In genomic region chr2:132633635-132634034, GRCh38 we compare ENCODE assay signal across 34 cellular contexts. TPM values are rescaled to one million over a fixed set of nuclear protein-coding genes. Genes with fewer than 3 reads are reported as not detected.
"Had no signal": no experiment of that assay in that cellular context is flagged by ENCODE, and none has a peak within 500 bp of the region (broad histone marks: within the 10 kb centered on the region; RNA-seq: fewer than 3 reads in every experiment).

No MANE protein-coding gene starts in this region.

- H3K27ac Mint-ChIP-seq: activated B cell treated with CpG ODN at 0.5 μM for 24 hours; activated CD8-positive, alpha-beta T cell treated with anti-CD3 and anti-CD28 coated beads for 36 hours; activated naive CD8-positive, alpha-beta T cell; activated T-helper 17 cell treated with anti-CD3 and anti-CD28 coated beads, Interleukin-2, amount 50 U/mL, for 72 hours; effector memory CD8-positive, alpha-beta T cell; T-helper 17 cell; T-helper 2 cell treated with Interferon-gamma antibody and Interleukin-4, amounts not matched to agents 5 μg/mL and 100 μg/mL, for 36 hours had no signal

- H3K4me3 Mint-ChIP-seq: activated B cell treated with CpG ODN at 0.5 μM for 24 hours; activated CD8-positive, alpha-beta T cell treated with anti-CD3 and anti-CD28 coated beads for 36 hours; activated naive CD8-positive, alpha-beta T cell; activated T-cell treated with anti-CD3 and anti-CD28 coated beads, Interleukin-2, amount 50 U/mL, for 4 hours; activated T-helper 17 cell treated with anti-CD3 and anti-CD28 coated beads, Interleukin-2, amount 50 U/mL, for 72 hours; effector memory CD8-positive, alpha-beta T cell; T-helper 17 cell; T-helper 2 cell treated with Interferon-gamma antibody and Interleukin-4, amounts not matched to agents 5 μg/mL and 100 μg/mL, for 36 hours had no signal

- H3K9me3 Mint-ChIP-seq: activated B cell treated with CpG ODN at 0.5 μM for 24 hours; activated CD8-positive, alpha-beta T cell treated with anti-CD3 and anti-CD28 coated beads for 36 hours; T-helper 2 cell treated with Interferon-gamma antibody and Interleukin-4, amounts not matched to agents 5 μg/mL and 100 μg/mL, for 36 hours had no signal

- FAIRE-seq: astrocyte, colon had no signal

- H3K4me3 ChIP-seq: esophagus muscularis mucosa, gastrocnemius medialis, heart left ventricle had no signal

- DNase-seq: activated B cell treated with CpG ODN at 0.5 μM for 24 hours; activated CD4-positive, alpha-beta T cell treated with anti-CD3 and anti-CD28 coated beads for 48 hours; activated CD4-positive, alpha-beta T cell treated with anti-CD3 and anti-CD28 coated beads, Interleukin-2, amount 50 U/mL, for 1 hour; activated CD4-positive, alpha-beta T cell treated with anti-CD3 and anti-CD28 coated beads, Interleukin-2, amount 50 U/mL, for 48 hours; activated CD8-positive, alpha-beta memory T cell treated with anti-CD3 and anti-CD28 coated beads for 24 hours; activated CD8-positive, alpha-beta T cell treated with anti-CD3 and anti-CD28 coated beads for 36 hours; activated effector memory CD4-positive, alpha-beta T cell treated with Interleukin-2 at 50 U/mL for 16 hours; activated gamma-delta T cell treated with Interleukin-2 at 50 U/mL for 16 hours; activated naive CD4-positive, alpha-beta T cell treated with anti-CD3 and anti-CD28 coated beads, Interleukin-2, amount 50 U/mL, for 16 hours; activated naive CD4-positive, alpha-beta T cell treated with Interleukin-2 at 50 U/mL for 16 hours; activated T-cell treated with anti-CD3 and anti-CD28 coated beads, Interleukin-2, amount 50 U/mL, for 4 hours; amniotic stem cell; anterior cingulate cortex; brain microvascular endothelial cell; caudate nucleus; cortex of kidney; dermis blood vessel endothelial cell; effector CD4-positive, alpha-beta T cell; effector memory CD8-positive, alpha-beta T cell; erythroblast; foreskin keratinocyte; gastrocnemius medialis; glutamatergic neuron; heart left ventricle; T-helper 17 cell; T1000; WERI-Rb-1 had no signal

- H3K9me3 ChIP-seq: esophagus muscularis mucosa, gastrocnemius medialis, heart left ventricle had no signal

- ATAC-seq: activated CD4-positive, CD25-positive, alpha-beta regulatory T cell treated with anti-CD3 and anti-CD28 coated beads, Interleukin-2, amount 50 U/mL, for 24 hours; activated CD8-positive, alpha-beta T cell treated with anti-CD3 and anti-CD28 coated beads for 36 hours; activated T-cell treated with anti-CD3 and anti-CD28 coated beads, Interleukin-2, amount 50 U/mL, for 4 hours; activated T-helper 17 cell treated with anti-CD3 and anti-CD28 coated beads, Interleukin-2, amount 50 U/mL, for 72 hours; effector memory CD8-positive, alpha-beta T cell; foreskin keratinocyte; gastrocnemius medialis; heart left ventricle; T-helper 17 cell had no signal

- H3K4me1 Mint-ChIP-seq: activated B cell treated with CpG ODN at 0.5 μM for 24 hours; activated T-helper 17 cell treated with anti-CD3 and anti-CD28 coated beads, Interleukin-2, amount 50 U/mL, for 72 hours; T-helper 17 cell had no signal

- H3K36me3 Mint-ChIP-seq: activated naive CD8-positive, alpha-beta T cell had no signal

- H3K27me3 ChIP-seq: brain microvascular endothelial cell, esophagus muscularis mucosa, foreskin keratinocyte, gastrocnemius medialis had no signal

- H3K27ac ChIP-seq: brain microvascular endothelial cell, esophagus muscularis mucosa, foreskin keratinocyte, gastrocnemius medialis, heart left ventricle, WERI-Rb-1 had no signal

- H3K36me3 ChIP-seq: brain microvascular endothelial cell, esophagus muscularis mucosa, gastrocnemius medialis, heart left ventricle, WERI-Rb-1 had no signal

- H3K27me3 Mint-ChIP-seq: activated B cell treated with CpG ODN at 0.5 μM for 24 hours; effector memory CD8-positive, alpha-beta T cell; T-helper 17 cell had no signal

- H3K4me1 ChIP-seq: foreskin keratinocyte, gastrocnemius medialis, heart left ventricle had no signal

RNA-seq across cellular contexts. Expression of gene LYPD1, which starts 36.4 kb away (rescaled TPM):
- total RNA-seq: activated B cell treated with CpG ODN at 0.5 μM for 24 hours; activated CD8-positive, alpha-beta T cell treated with anti-CD3 and anti-CD28 coated beads for 36 hours; activated T-cell treated with anti-CD3 and anti-CD28 coated beads, Interleukin-2, amount 50 U/mL, for 4 hours; activated T-helper 17 cell treated with anti-CD3 and anti-CD28 coated beads, Interleukin-2, amount 50 U/mL, for 72 hours; foreskin keratinocyte; T-helper 17 cell had no signal
